In the genomic region with DNA sequence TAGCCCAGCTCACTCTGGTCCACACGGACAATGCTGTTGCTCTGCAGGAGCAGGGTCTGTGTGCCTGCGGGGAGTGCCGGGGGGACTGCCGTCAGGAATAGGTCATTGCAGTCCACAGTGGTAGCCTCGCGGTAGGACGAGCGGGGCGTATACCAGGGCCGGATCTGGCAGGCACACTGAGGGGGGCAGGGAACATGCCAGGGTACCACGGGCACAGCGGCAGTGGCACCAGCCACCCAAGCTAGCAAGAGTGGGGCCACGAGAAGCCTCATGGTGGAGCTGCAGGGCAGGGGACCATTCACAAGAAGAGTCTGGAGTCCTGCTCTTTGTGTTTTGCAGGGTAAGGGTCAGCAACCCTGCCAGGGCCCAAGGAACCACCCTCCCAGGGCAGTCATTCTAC, we compare ENCODE assay signal across 25 cellular contexts.
A peak's percentile ranks its signal among the peaks of the same experiment; 100 is the strongest.
DNase-seq lines count a peak whose midpoint lies in the region; ATAC-seq, FAIRE-seq and TF ChIP-seq lines count a peak whose summit lies in the region.
"Had no signal": no experiment of that assay in that cellular context is flagged by ENCODE, and none has a peak within 500 bp of the region (broad histone marks: within the 10 kb centered on the region; RNA-seq: fewer than 3 reads in every experiment).

No MANE protein-coding gene starts in this region.

- in situ Hi-C loops in GM12878 (cut with MboI), result no loop called here

- TF ChIP-seq POLR2A in GM12878 (IDR thresholded peaks at IDR 0.05; ENCODE audit: low read depth, low read length) (no peak), stomach (IDR thresholded peaks at IDR 0.05) (no peak)

- no peak overlapping the region for H3K4me3 Mint-ChIP-seq in natural killer cell treated with Interleukin-12 subunit alpha and Interleukin-12 subunit beta and Interleukin-15 and Interleukin-18, amount 100 ng/mL, for 72 hours
- H3K4me3 Mint-ChIP-seq: activated naive CD8-positive, alpha-beta T cell; CD4-positive, alpha-beta memory T cell; central memory CD8-positive, alpha-beta T cell; stimulated activated naive CD8-positive, alpha-beta T cell treated with anti-CD3 and anti-CD28 coated beads, Interleukin-15, amount 100 ng/mL, for 72 hours had no signal

- H3K4me3 ChIP-seq in GM12878 (no peak overlapping the region), mucosa of descending colon (no peak overlapping the region), right atrium auricular region (no peak overlapping the region), stomach (no peak overlapping the region)
- H3K4me3 ChIP-seq: lower lobe of right lung, tibial nerve had no signal

- WGBS in GM12878 (ENCODE audit: insufficient coverage, insufficient replicate concordance, low lambda C conversion rate, missing lambda C conversion rate), result 57% methylated on average over 13 of the region's 13 CpGs
- WGBS in stomach, 5 donors, result 88 to 94% (median 93%) methylated on average over 9 to 13 of the region's 13 CpGs

- no peak overlapping the region for H3K9ac ChIP-seq in GM12878 (ENCODE audit: control insufficient read depth, insufficient read depth, low read length)

- H3K36me3 Mint-ChIP-seq in natural killer cell treated with Interleukin-12 subunit alpha and Interleukin-12 subunit beta and Interleukin-15 and Interleukin-18, amount 100 ng/mL, for 72 hours, result no peaks in the 10 kb centered on the region
- H3K36me3 Mint-ChIP-seq: activated naive CD8-positive, alpha-beta T cell; CD4-positive, alpha-beta memory T cell had no signal

- H3K4me2 ChIP-seq in GM12878 (ENCODE audit: control insufficient read depth, insufficient read depth), result no peak overlapping the region

- H3K27me3 ChIP-seq in GM12878 (replicated peaks in 1 of 2; ENCODE audit: control insufficient read depth in 2 of 2, insufficient read depth in 2 of 2, low read length in 1 of 2) (peaks cover 0 to 4% of the 10 kb centered on the region in 2 experiments; a peak in 2 of 4 replicates), right atrium auricular region (no peaks in the 10 kb centered on the region), stomach (peaks cover 0 to 8% (median 0%) of the 10 kb centered on the region in 3 donors)
- H3K27me3 ChIP-seq: tibial nerve had no signal

- H3K36me3 ChIP-seq in GM12878 (ENCODE audit: control insufficient read depth in 2 of 2, insufficient read depth in 2 of 2, low read length in 1 of 2), result no peaks in the 10 kb centered on the region
- H3K36me3 ChIP-seq in mucosa of descending colon (ENCODE audit: low read depth), result no peaks in the 10 kb centered on the region
- H3K36me3 ChIP-seq in right atrium auricular region, result no peaks in the 10 kb centered on the region
- peaks cover 0 to 19% (median 0%) of the 10 kb centered on the region in 4 donors for H3K36me3 ChIP-seq in stomach
- H3K36me3 ChIP-seq: lower lobe of right lung, tibial nerve had no signal

- H3K9me3 ChIP-seq in GM12878 (replicated peaks; ENCODE audit: control insufficient read depth, insufficient read depth, low read length) (no peaks in the 10 kb centered on the region), mucosa of descending colon (no peaks in the 10 kb centered on the region), right atrium auricular region (no peaks in the 10 kb centered on the region), stomach (no peaks in the 10 kb centered on the region)
- H3K9me3 ChIP-seq: lower lobe of right lung, tibial nerve had no signal

- ATAC-seq in GM12878 (0 out of 3 replicates have a peak, but pooled peaks have one; percentile 34), mucosa of descending colon (no peak)
- no peak for ATAC-seq in natural killer cell treated with Interleukin-12 subunit alpha and Interleukin-12 subunit beta and Interleukin-15 and Interleukin-18, amount 100 ng/mL, for 72 hours
- ATAC-seq: lower lobe of right lung; right cardiac atrium; stimulated activated naive CD8-positive, alpha-beta T cell treated with anti-CD3 and anti-CD28 coated beads, Interleukin-15, amount 100 ng/mL, for 72 hours had no signal

- BruUV-seq in GM12878 (replicated peaks; lab: Mats Ljungman, UMichigan), result no TSS peak

- DNase-seq in DMS153 treated with DMSO at 0.1 percent for 48 hours (lab: John Stamatoyannopoulos, UW; ENCODE audit: unreplicated experiment) (peak; percentile 19), GM12878 (ENCODE audit: low read depth, low spot score) (no peak), mucosa of descending colon (peak in 1 of 3 donors; percentile 37), right atrium auricular region (ENCODE audit: low spot score) (no peak), NCI-H2081 treated with DMSO at 0.1 percent for 48 hours (lab: John Stamatoyannopoulos, UW) (no peak), stomach (no peak)
- no peak for DNase-seq in natural killer cell treated with Interleukin-12 subunit alpha and Interleukin-12 subunit beta and Interleukin-15 and Interleukin-18, amount 100 ng/mL, for 72 hours (ENCODE audit: low spot score)
- DNase-seq: activated CD4-positive, alpha-beta T cell treated with anti-CD3 and anti-CD28 coated beads, Interleukin-2, amount 50 U/mL, for 1 hour; CD4-positive, alpha-beta memory T cell; EL; KBM-7; lower lobe of right lung; NCI-H1930; NK-92 treated with Interleukin-12 subunit alpha and Interleukin-12 subunit beta, amount 100 ng/mL, for 24 hours; right cardiac atrium; stimulated activated CD4-positive, alpha-beta T cell treated with anti-CD3 and anti-CD28 coated beads, Interleukin-12 subunit alpha, Interleukin-12 subunit beta, amount 100 ng/mL, for 4 hours; stimulated activated CD4-positive, alpha-beta T cell treated with anti-CD3 and anti-CD28 coated beads, Interleukin-4, amount 100 ng/mL, for 4 hours; stimulated activated naive CD8-positive, alpha-beta T cell treated with anti-CD3 and anti-CD28 coated beads, Interleukin-15, amount 100 ng/mL, for 72 hours had no signal

- peak; percentile 30; the same call in 2 of the 3 replicates for TF ChIP-seq CTCF in GM12872 (IDR thresholded peaks at IDR 0.05; ENCODE audit: insufficient read depth, low read depth, low read length)
- 0 out of 6 replicates have a peak, but pooled peaks of 1 of the 3 experiments have one; percentile 4 for TF ChIP-seq CTCF in GM12878 (IDR thresholded peaks at IDR 0.05 in 2 of 3, conservative IDR thresholded peaks at IDR 0.05 in 1 of 3; ENCODE audit: control insufficient read depth in 2 of 3, extremely low read depth in 1 of 3, insufficient read depth in 1 of 3, low read depth in 3 of 3, low read length in 3 of 3)
- peak; percentile 21 for TF ChIP-seq CTCF in mucosa of descending colon (IDR thresholded peaks at IDR 0.05)
- TF ChIP-seq CTCF in right atrium auricular region (IDR thresholded peaks at IDR 0.05), result no peak
- no peak for TF ChIP-seq CTCF in stomach (IDR thresholded peaks at IDR 0.05)

- no peak overlapping the region for H2AFZ ChIP-seq in GM12878 (ENCODE audit: control insufficient read depth, low read depth, low read length)

- SMC1A ChIA-PET in GM12878 (lab: Charles Lee; ENCODE audit: uncharacterized antibody, unreplicated experiment), result interaction anchor here (2.6 kb wide), 1 partner anchor 187 kb away, joined by 9 read pairs; no protein-coding TSS in a partner anchor

- H3K4me1 ChIP-seq in GM12878 (ENCODE audit: control insufficient read depth, insufficient read depth, low read length) (no peaks in the 10 kb centered on the region), mucosa of descending colon (ENCODE audit: low read depth) (peaks cover 6% of the 10 kb centered on the region), right atrium auricular region (no peaks in the 10 kb centered on the region), stomach (peaks cover 0 to 27% (median 5%) of the 10 kb centered on the region in 4 donors)
- H3K4me1 ChIP-seq: lower lobe of right lung had no signal

- RAD21 ChIA-PET in GM12878 (lab: Charles Lee; ENCODE audit: unreplicated experiment), result interaction anchor here (0.9 to 1.1 kb wide), 2 partner anchors 54 to 94 kb away, joined by 3 read pairs; no protein-coding TSS in a partner anchor

- CTCF ChIA-PET in GM12878 (lab: Yijun Ruan, JAX), result interaction anchor here (4.6 kb wide), 1 partner anchor 188 kb away, joined by 19 read pairs; no protein-coding TSS in a partner anchor

- TF ChIP-seq EP300 in GM12878 (IDR thresholded peaks at IDR 0.05; ENCODE audit: borderline replicate concordance in 1 of 2, control insufficient read depth in 1 of 2, low read depth in 2 of 2, low read length in 2 of 2) (no peak), stomach (IDR thresholded peaks at IDR 0.05) (no peak)

- no peak for TF ChIP-seq RAD21 in GM12878 (IDR thresholded peaks at IDR 0.05; ENCODE audit: insufficient read depth, low read depth, low read length)

- intact Hi-C loops in GM12878 (cut with micrococcal nuclease; ENCODE audit: unreplicated experiment), result no loop called here
- intact Hi-C loops in mucosa of descending colon (cut with DNase I, micrococcal nuclease), result no loop called here
- intact Hi-C loops in stomach (cut with DNase I; ENCODE audit: low total_unique reads), result no loop called here

- H3K27me3 Mint-ChIP-seq in natural killer cell treated with Interleukin-12 subunit alpha and Interleukin-12 subunit beta and Interleukin-15 and Interleukin-18, amount 100 ng/mL, for 72 hours, result no peaks in the 10 kb centered on the region
- H3K27me3 Mint-ChIP-seq: activated naive CD8-positive, alpha-beta T cell; CD4-positive, alpha-beta memory T cell; stimulated activated naive CD8-positive, alpha-beta T cell treated with anti-CD3 and anti-CD28 coated beads, Interleukin-15, amount 100 ng/mL, for 72 hours had no signal

- H3K9me3 Mint-ChIP-seq in natural killer cell treated with Interleukin-12 subunit alpha and Interleukin-12 subunit beta and Interleukin-15 and Interleukin-18, amount 100 ng/mL, for 72 hours, result no peaks in the 10 kb centered on the region
- H3K9me3 Mint-ChIP-seq: central memory CD8-positive, alpha-beta T cell; stimulated activated naive CD8-positive, alpha-beta T cell treated with anti-CD3 and anti-CD28 coated beads, Interleukin-15, amount 100 ng/mL, for 72 hours had no signal

- no peak for FAIRE-seq in GM12878 (lab: Jason Lieb, UNC)
- FAIRE-seq: astrocyte, frontal cortex, keratinocyte had no signal

- no peak overlapping the region for H3K27ac ChIP-seq in GM12878 (ENCODE audit: control insufficient read depth, insufficient read depth)
- H3K27ac ChIP-seq in right atrium auricular region, result no peak overlapping the region
- H3K27ac ChIP-seq in stomach, result no peak overlapping the region
- H3K27ac ChIP-seq: lower lobe of right lung, tibial nerve had no signal

- no peak overlapping the region for H3K27ac Mint-ChIP-seq in natural killer cell treated with Interleukin-12 subunit alpha and Interleukin-12 subunit beta and Interleukin-15 and Interleukin-18, amount 100 ng/mL, for 72 hours
- H3K27ac Mint-ChIP-seq: activated naive CD8-positive, alpha-beta T cell; CD4-positive, alpha-beta memory T cell; stimulated activated naive CD8-positive, alpha-beta T cell treated with anti-CD3 and anti-CD28 coated beads, Interleukin-15, amount 100 ng/mL, for 72 hours had no signal

- H3K4me1 Mint-ChIP-seq in natural killer cell treated with Interleukin-12 subunit alpha and Interleukin-12 subunit beta and Interleukin-15 and Interleukin-18, amount 100 ng/mL, for 72 hours (ENCODE audit: low read depth in 2 of 2), result no peaks in the 10 kb centered on the region
- H3K4me1 Mint-ChIP-seq: CD4-positive, alpha-beta memory T cell; central memory CD8-positive, alpha-beta T cell; stimulated activated naive CD8-positive, alpha-beta T cell treated with anti-CD3 and anti-CD28 coated beads, Interleukin-15, amount 100 ng/mL, for 72 hours had no signal

- POLR2A ChIA-PET in GM12878 (lab: Charles Lee), result no interaction called here

- H3K79me2 ChIP-seq in GM12878 (ENCODE audit: control insufficient read depth, insufficient read depth, low read length), result no peaks in the 10 kb centered on the region

- H4K20me1 ChIP-seq in GM12878 (ENCODE audit: control insufficient read depth, insufficient read depth), result peaks cover 2% of the 10 kb centered on the region; the same call in 1 of the 2 replicates

Comparison
In these comparisons a context has a peak if more than half of its experiments do, and no peak if none do; other contexts are left out.
1. CTCF ChIP-seq: peak in GM12872 (single experiment) and mucosa of descending colon (single experiment); none in right atrium auricular region (0 of 2) and stomach (0 of 7).